In the genomic region with DNA sequence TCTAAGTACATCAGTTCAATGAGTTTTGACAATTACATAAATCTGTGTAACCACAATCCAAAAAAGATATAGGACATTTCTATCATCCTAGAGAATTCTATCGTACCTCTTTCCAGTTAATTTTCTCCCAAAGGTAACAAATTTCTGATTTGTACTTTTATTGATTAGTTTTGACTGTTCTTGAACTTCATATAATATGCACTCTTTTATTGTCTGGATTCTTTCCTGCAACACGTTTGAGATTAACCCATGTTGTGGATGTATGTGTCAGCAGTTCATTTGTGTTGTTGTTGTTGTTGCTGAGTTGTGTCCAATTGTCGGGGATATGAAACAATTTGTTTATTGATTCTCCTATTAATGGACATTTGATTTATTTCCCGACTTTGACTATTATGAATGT, we compare ENCODE assay signal across 38 cellular contexts.
"Had no signal": no experiment of that assay in that cellular context is flagged by ENCODE, and none has a peak within 500 bp of the region (broad histone marks: within the 10 kb centered on the region; RNA-seq: fewer than 3 reads in every experiment).

No MANE protein-coding gene starts in this region.

- H3K27me3 Mint-ChIP-seq: activated naive CD4-positive, alpha-beta T cell treated with anti-CD3 and anti-CD28 coated beads, Interleukin-2, amount 10 ng/mL, durations not matched to agents 7 days and 5 days; activated naive CD4-positive, alpha-beta T cell treated with anti-CD3 and anti-CD28 coated beads, Interleukin-2, amount 50 U/mL, for 24 hours; activated naive CD8-positive, alpha-beta T cell treated with anti-CD3 and anti-CD28 coated beads for 36 hours; activated naive CD8-positive, alpha-beta T cell treated with anti-CD3 and anti-CD28 coated beads, Interleukin-2, amount 10 ng/mL, durations not matched to agents 7 days and 5 days had no signal

- H3K4me3 ChIP-seq: adrenal gland, ascending aorta, body of pancreas, breast epithelium, cardiac muscle cell had no signal

- H3K27ac Mint-ChIP-seq: activated naive CD4-positive, alpha-beta T cell treated with anti-CD3 and anti-CD28 coated beads for 36 hours; activated naive CD4-positive, alpha-beta T cell treated with anti-CD3 and anti-CD28 coated beads, Interleukin-2, amount 10 ng/mL, durations not matched to agents 7 days and 5 days; activated naive CD4-positive, alpha-beta T cell treated with anti-CD3 and anti-CD28 coated beads, Interleukin-2, amount 50 U/mL, for 24 hours; activated naive CD4-positive, alpha-beta T cell treated with anti-CD3 and anti-CD28 coated beads, Interleukin-2, amount 50 U/mL, for 72 hours; activated naive CD8-positive, alpha-beta T cell; activated naive CD8-positive, alpha-beta T cell treated with anti-CD3 and anti-CD28 coated beads for 36 hours; activated naive CD8-positive, alpha-beta T cell treated with anti-CD3 and anti-CD28 coated beads, Interleukin-2, amount 10 ng/mL, durations not matched to agents 7 days and 5 days; activated naive CD8-positive, alpha-beta T cell treated with anti-CD3 and anti-CD28 coated beads, Interleukin-2, amount 50 U/mL, for 24 hours; activated T-cell treated with anti-CD3 and anti-CD28 coated beads, Interleukin-2, amount 50 U/mL, for 24 hours; activated T-cell treated with anti-CD3 and anti-CD28 coated beads, Interleukin-2, amount 50 U/mL, for 72 hours; activated T-helper 1 cell treated with anti-CD3 and anti-CD28 coated beads, Interleukin-12 subunit alpha, Interleukin-12 subunit beta, Interleukin-2, Interleukin-4 antibody, amounts not matched to agents 30 ng/mL and 10 ng/mL and 1 ng/mL, durations not matched to agents 14 hours and 24 hours and 36 hours; activated T-helper 17 cell treated with anti-CD3 and anti-CD28 coated beads, Interleukin-2, amount 50 U/mL, for 72 hours; activated T-helper 2 cell treated with anti-CD3 and anti-CD28 coated beads, Interferon-gamma antibody, Interleukin-2, Interleukin-4, amounts not matched to agents 10 μg/mL and 5 μg/mL and 100 μg/mL, durations not matched to agents 14 hours and 24 hours and 36 hours; brain had no signal

- H3K9me3 ChIP-seq: adrenal gland, ascending aorta, body of pancreas, breast epithelium had no signal

- H3K4me1 ChIP-seq: adrenal gland, ascending aorta, body of pancreas, breast epithelium had no signal

- H3K9me3 Mint-ChIP-seq: activated naive CD4-positive, alpha-beta T cell treated with anti-CD3 and anti-CD28 coated beads, Interleukin-2, amount 10 ng/mL, durations not matched to agents 7 days and 5 days; activated naive CD4-positive, alpha-beta T cell treated with anti-CD3 and anti-CD28 coated beads, Interleukin-2, amount 50 U/mL, for 24 hours; activated naive CD8-positive, alpha-beta T cell treated with anti-CD3 and anti-CD28 coated beads, Interleukin-2, amount 10 ng/mL, durations not matched to agents 7 days and 5 days; activated T-cell treated with anti-CD3 and anti-CD28 coated beads, Interleukin-2, amount 50 U/mL, for 4 hours; activated T-cell treated with anti-CD3 and anti-CD28 coated beads, Interleukin-2, amount 50 U/mL, for 72 hours; activated T-helper 1 cell treated with anti-CD3 and anti-CD28 coated beads, Interleukin-12 subunit alpha, Interleukin-12 subunit beta, Interleukin-2, Interleukin-4 antibody, amounts not matched to agents 30 ng/mL and 10 ng/mL and 1 ng/mL, durations not matched to agents 14 hours and 24 hours and 36 hours; activated T-helper 17 cell treated with anti-CD3 and anti-CD28 coated beads, Interleukin-2, amount 50 U/mL, for 72 hours; activated T-helper 2 cell treated with anti-CD3 and anti-CD28 coated beads, Interferon-gamma antibody, Interleukin-2, Interleukin-4, amounts not matched to agents 10 μg/mL and 5 μg/mL and 100 μg/mL, durations not matched to agents 14 hours and 24 hours and 36 hours; brain had no signal

- H3K4me3 Mint-ChIP-seq: activated naive CD4-positive, alpha-beta T cell treated with anti-CD3 and anti-CD28 coated beads for 36 hours; activated naive CD4-positive, alpha-beta T cell treated with anti-CD3 and anti-CD28 coated beads, Interleukin-2, amount 10 ng/mL, durations not matched to agents 7 days and 5 days; activated naive CD4-positive, alpha-beta T cell treated with anti-CD3 and anti-CD28 coated beads, Interleukin-2, amount 50 U/mL, for 24 hours; activated naive CD8-positive, alpha-beta T cell; activated naive CD8-positive, alpha-beta T cell treated with anti-CD3 and anti-CD28 coated beads for 36 hours; activated naive CD8-positive, alpha-beta T cell treated with anti-CD3 and anti-CD28 coated beads, Interleukin-2, amount 10 ng/mL, durations not matched to agents 7 days and 5 days; activated naive CD8-positive, alpha-beta T cell treated with anti-CD3 and anti-CD28 coated beads, Interleukin-2, amount 50 U/mL, for 24 hours; activated T-cell treated with anti-CD3 and anti-CD28 coated beads, Interleukin-2, amount 50 U/mL, for 24 hours; activated T-cell treated with anti-CD3 and anti-CD28 coated beads, Interleukin-2, amount 50 U/mL, for 4 hours; activated T-cell treated with anti-CD3 and anti-CD28 coated beads, Interleukin-2, amount 50 U/mL, for 72 hours; activated T-helper 1 cell treated with anti-CD3 and anti-CD28 coated beads, Interleukin-12 subunit alpha, Interleukin-12 subunit beta, Interleukin-2, Interleukin-4 antibody, amounts not matched to agents 30 ng/mL and 10 ng/mL and 1 ng/mL, durations not matched to agents 14 hours and 24 hours and 36 hours; activated T-helper 17 cell treated with anti-CD3 and anti-CD28 coated beads, Interleukin-2, amount 50 U/mL, for 72 hours; brain; central memory CD8-positive, alpha-beta T cell had no signal

- H3K4me1 Mint-ChIP-seq: activated naive CD4-positive, alpha-beta T cell treated with anti-CD3 and anti-CD28 coated beads, Interleukin-2, amount 10 ng/mL, durations not matched to agents 7 days and 5 days; activated naive CD4-positive, alpha-beta T cell treated with anti-CD3 and anti-CD28 coated beads, Interleukin-2, amount 50 U/mL, for 24 hours; activated naive CD8-positive, alpha-beta T cell treated with anti-CD3 and anti-CD28 coated beads for 36 hours; activated naive CD8-positive, alpha-beta T cell treated with anti-CD3 and anti-CD28 coated beads, Interleukin-2, amount 10 ng/mL, durations not matched to agents 7 days and 5 days; activated naive CD8-positive, alpha-beta T cell treated with anti-CD3 and anti-CD28 coated beads, Interleukin-2, amount 50 U/mL, for 24 hours; activated T-helper 17 cell treated with anti-CD3 and anti-CD28 coated beads, Interleukin-2, amount 50 U/mL, for 72 hours; brain; central memory CD8-positive, alpha-beta T cell had no signal

- H3K36me3 ChIP-seq: adrenal gland, ascending aorta, brain microvascular endothelial cell, breast epithelium, cardiac muscle cell had no signal

- DNase-seq: activated effector memory CD4-positive, alpha-beta T cell treated with anti-CD3 and anti-CD28 coated beads, Interleukin-2, amount 50 U/mL, for 16 hours; activated effector memory CD4-positive, alpha-beta T cell treated with Interleukin-2 at 50 U/mL for 16 hours; activated gamma-delta T cell; activated gamma-delta T cell treated with Interleukin-2 at 50 U/mL for 16 hours; activated naive CD4-positive, alpha-beta T cell; activated naive CD4-positive, alpha-beta T cell treated with anti-CD3 and anti-CD28 coated beads for 36 hours; activated naive CD4-positive, alpha-beta T cell treated with anti-CD3 and anti-CD28 coated beads, Interleukin-2, amount 10 ng/mL, durations not matched to agents 7 days and 5 days; activated naive CD4-positive, alpha-beta T cell treated with anti-CD3 and anti-CD28 coated beads, Interleukin-2, amount 50 U/mL, for 16 hours; activated naive CD4-positive, alpha-beta T cell treated with Interleukin-2 at 50 U/mL for 16 hours; activated naive CD8-positive, alpha-beta T cell treated with anti-CD3 and anti-CD28 coated beads for 36 hours; activated naive CD8-positive, alpha-beta T cell treated with anti-CD3 and anti-CD28 coated beads, Interleukin-2, amount 10 ng/mL, durations not matched to agents 7 days and 5 days; activated naive CD8-positive, alpha-beta T cell treated with anti-CD3 and anti-CD28 coated beads, Interleukin-2, amount 50 U/mL, for 24 hours; activated T-cell treated with anti-CD3 and anti-CD28 coated beads, Interleukin-2, amount 50 U/mL, for 1 hour; activated T-cell treated with anti-CD3 and anti-CD28 coated beads, Interleukin-2, amount 50 U/mL, for 24 hours; activated T-cell treated with anti-CD3 and anti-CD28 coated beads, Interleukin-2, amount 50 U/mL, for 4 hours; activated T-cell treated with anti-CD3 and anti-CD28 coated beads, Interleukin-2, amount 50 U/mL, for 48 hours; activated T-cell treated with anti-CD3 and anti-CD28 coated beads, Interleukin-2, amount 50 U/mL, for 72 hours; adrenal gland; amniotic stem cell; amygdala; anterior cingulate cortex; aorta; body of pancreas; brain microvascular endothelial cell; caudate nucleus; central memory CD4-positive, alpha-beta T cell; cerebellar nuclear complex had no signal

- ATAC-seq: activated naive CD4-positive, alpha-beta T cell treated with anti-CD3 and anti-CD28 coated beads, Interleukin-2, amount 50 U/mL, for 72 hours; activated naive CD8-positive, alpha-beta T cell treated with anti-CD3 and anti-CD28 coated beads, Interleukin-2, amount 50 U/mL, for 24 hours; activated T-cell treated with anti-CD3 and anti-CD28 coated beads, Interleukin-2, amount 50 U/mL, for 4 hours; activated T-cell treated with anti-CD3 and anti-CD28 coated beads, Interleukin-2, amount 50 U/mL, for 72 hours; activated T-helper 17 cell treated with anti-CD3 and anti-CD28 coated beads, Interleukin-2, amount 50 U/mL, for 72 hours; body of pancreas had no signal

- H3K27me3 ChIP-seq: adrenal gland, ascending aorta, body of pancreas, brain microvascular endothelial cell, breast epithelium, cardiac muscle cell had no signal

- H3K27ac ChIP-seq: adrenal gland, ascending aorta, body of pancreas, brain microvascular endothelial cell, breast epithelium, cardiac muscle cell had no signal

- H3K36me3 Mint-ChIP-seq: activated naive CD4-positive, alpha-beta T cell treated with anti-CD3 and anti-CD28 coated beads, Interleukin-2, amount 10 ng/mL, durations not matched to agents 7 days and 5 days; activated naive CD4-positive, alpha-beta T cell treated with anti-CD3 and anti-CD28 coated beads, Interleukin-2, amount 50 U/mL, for 24 hours; activated naive CD4-positive, alpha-beta T cell treated with anti-CD3 and anti-CD28 coated beads, Interleukin-2, amount 50 U/mL, for 72 hours; activated naive CD8-positive, alpha-beta T cell; activated naive CD8-positive, alpha-beta T cell treated with anti-CD3 and anti-CD28 coated beads for 36 hours; activated naive CD8-positive, alpha-beta T cell treated with anti-CD3 and anti-CD28 coated beads, Interleukin-2, amount 10 ng/mL, durations not matched to agents 7 days and 5 days; brain had no signal
